ENCODE assay signal across 8 cellular contexts in genomic region chr10:11164806-11165590, GRCh38.
DNase-seq lines count a peak whose midpoint lies in the region; ATAC-seq, FAIRE-seq and TF ChIP-seq lines count a peak whose summit lies in the region.

No MANE protein-coding gene starts in this region.

- peaks cover 11% of the 10 kb centered on the region for H3K27me3 ChIP-seq in mammary epithelial cell (ENCODE audit: insufficient read depth, low read length)
- H3K27me3 ChIP-seq in keratinocyte (ENCODE audit: control insufficient read depth, extremely low read depth, insufficient read depth, low read length) = peaks cover 25% of the 10 kb centered on the region
- peaks cover 0 to 13% (median 0%) of the 10 kb centered on the region in 7 donors for H3K27me3 ChIP-seq in spleen (replicated peaks in 1 of 7)

- ATAC-seq in GM18861 (IDR thresholded peaks at IDR 0.05; ENCODE audit: unreplicated experiment) = peak; percentile 22

- no peak overlapping the region for H3K27ac ChIP-seq in mammary epithelial cell (ENCODE audit: insufficient read depth, low read depth, low read length)
- H3K27ac ChIP-seq in keratinocyte (ENCODE audit: control insufficient read depth, insufficient read depth, low read length) = no peak overlapping the region
- H3K27ac ChIP-seq in spleen = peak overlapping the region; percentile 90 to 99 (median 96)

- H3K36me3 ChIP-seq in mammary epithelial cell (ENCODE audit: insufficient read depth, low read length) (no peaks in the 10 kb centered on the region), keratinocyte (ENCODE audit: control insufficient read depth in 2 of 2, extremely low read depth in 1 of 2, insufficient read depth in 2 of 2, low read length in 2 of 2) (no peaks in the 10 kb centered on the region), spleen (no peaks in the 10 kb centered on the region)

- H3K4me3 ChIP-seq in mammary epithelial cell (replicated peaks in 1 of 3; ENCODE audit: insufficient read depth in 1 of 3, low read depth in 2 of 3, low read length in 3 of 3) = no peak overlapping the region
- peak overlapping the region in 2 of 3 experiments; percentile 35 to 58 for H3K4me3 ChIP-seq in keratinocyte (ENCODE audit: control insufficient read depth in 2 of 3, extremely low read depth in 1 of 3, insufficient read depth in 2 of 3, low read depth in 1 of 3, low read length in 3 of 3)
- peak overlapping the region; percentile 76 to 92 (median 84) for H3K4me3 ChIP-seq in spleen

- H3K4me2 ChIP-seq in mammary epithelial cell (ENCODE audit: insufficient read depth, low read depth, low read length) (no peak overlapping the region), keratinocyte (ENCODE audit: control insufficient read depth, extremely low read depth, insufficient read depth, low read depth, low read length) (peak overlapping the region; percentile 73)

- intact Hi-C loops in mammary epithelial cell (cut with micrococcal nuclease) (no loop called here), spleen (cut with DNase I; ENCODE audit: low total_unique reads) (no loop called here)

- CTCF ChIA-PET in mammary epithelial cell (lab: Charles Lee; ENCODE audit: low non-redundant PET) = no interaction called here

- FAIRE-seq in keratinocyte (lab: Jason Lieb, UNC) = no peak

- dilution Hi-C loops in mammary epithelial cell (cut with HindIII; ENCODE audit: low sequenced_read_pairs) = no loop called here
- dilution Hi-C loops in keratinocyte (cut with MboI; ENCODE audit: extremely low pct_ligation_motif_present, low sequenced_read_pairs) = no loop called here

- H3K9me1 ChIP-seq in keratinocyte (ENCODE audit: control insufficient read depth, extremely low read depth, insufficient read depth, low read length) = no peaks in the 10 kb centered on the region

- H4K20me1 ChIP-seq in mammary epithelial cell (ENCODE audit: insufficient read depth, low read length) (no peaks in the 10 kb centered on the region), keratinocyte (ENCODE audit: control insufficient read depth, extremely low read depth, insufficient read depth, low read length) (no peaks in the 10 kb centered on the region)

- no TSS peak for BruUV-seq in mammary epithelial cell (replicated peaks; lab: Mats Ljungman, UMichigan)

- no peaks in the 10 kb centered on the region for H3K4me1 ChIP-seq in mammary epithelial cell (ENCODE audit: insufficient read depth, low read length)
- no peaks in the 10 kb centered on the region for H3K4me1 ChIP-seq in keratinocyte (ENCODE audit: control insufficient read depth, extremely low read depth, insufficient read depth, low read length)
- peaks cover 34 to 90% (median 62%) of the 10 kb centered on the region in 6 donors for H3K4me1 ChIP-seq in spleen

- TF ChIP-seq CTCF in mammary epithelial cell (conservative IDR thresholded peaks at IDR 0.05 in 1 of 2, IDR thresholded peaks at IDR 0.05 in 1 of 2; ENCODE audit: extremely low read depth in 1 of 2, insufficient read depth in 1 of 2, low read depth in 1 of 2, low read length in 2 of 2) = no peak
- no peak for TF ChIP-seq CTCF in keratinocyte (optimal IDR thresholded peaks at IDR 0.05 in 1 of 3, IDR thresholded peaks at IDR 0.05 in 1 of 3, conservative IDR thresholded peaks at IDR 0.05 in 1 of 3; ENCODE audit: extremely low read depth in 1 of 3, insufficient read depth in 2 of 3, low read length in 3 of 3)
- no peak for TF ChIP-seq CTCF in spleen (IDR thresholded peaks at IDR 0.05 in 8 of 11, conservative IDR thresholded peaks at IDR 0.05 in 3 of 11)

- peak; percentile 36 to 49 (median 36) for TF ChIP-seq POLR2A in spleen (IDR thresholded peaks at IDR 0.05)

- 1% methylated on average over 18 of the region's 38 CpGs for WGBS in mammary epithelial cell (ENCODE audit: low coverage, missing lambda C conversion rate)
- 0 to 2% (median 1%) methylated on average over 35 to 38 of the region's 38 CpGs for WGBS in spleen, 5 donors

- H3K9me3 ChIP-seq in mammary epithelial cell (replicated peaks; ENCODE audit: insufficient read depth, low read length) (peaks cover 5% of the 10 kb centered on the region), keratinocyte (ENCODE audit: control insufficient read depth, low read depth, low read length) (no peaks in the 10 kb centered on the region), spleen (no peaks in the 10 kb centered on the region)

- H2AFZ ChIP-seq in mammary epithelial cell (ENCODE audit: low read depth, low read length) (no peak overlapping the region), keratinocyte (ENCODE audit: control insufficient read depth, low read length) (peak overlapping the region; percentile 20)

- DNase-seq in HK-2 (ENCODE audit: unreplicated experiment) (peak; percentile 22), UCSD-AML1 (lab: John Stamatoyannopoulos, UW; ENCODE audit: unreplicated experiment) (peak; percentile 83), mammary epithelial cell (peak; percentile 0), keratinocyte (ENCODE audit: low read depth, low spot score) (no peak), spleen (peak; percentile 94), COLO668 (lab: John Stamatoyannopoulos, UW; ENCODE audit: unreplicated experiment) (no peak), NCI-H510A treated with DMSO at 0.1 percent for 48 hours (lab: John Stamatoyannopoulos, UW) (no peak)

- H3K9ac ChIP-seq in mammary epithelial cell (ENCODE audit: insufficient read depth, low read length) (no peak overlapping the region), keratinocyte (ENCODE audit: control insufficient read depth, extremely low read depth, insufficient read depth, low read length) (no peak overlapping the region)

- H3K79me2 ChIP-seq in mammary epithelial cell (ENCODE audit: insufficient read depth, low read length) (no peaks in the 10 kb centered on the region), keratinocyte (ENCODE audit: control insufficient read depth, insufficient read depth, low read length) (no peaks in the 10 kb centered on the region)

- in situ Hi-C loops in mammary epithelial cell (cut with MboI; ENCODE audit: low sequenced_read_pairs in 2 of 2) = no loop called here

Comparison
In these comparisons a context has a peak if more than half of its experiments do, and no peak if none do; other contexts are left out.
1. DNase-seq: peak in HK-2 (single experiment), UCSD-AML1 (single experiment), mammary epithelial cell (single experiment) and spleen (single experiment); none in keratinocyte (single experiment), COLO668 (single experiment) and NCI-H510A treated with DMSO at 0.1 percent for 48 hours (single experiment).
2. H3K27ac ChIP-seq: peak in spleen (8 of 8); none in mammary epithelial cell (single experiment) and keratinocyte (single experiment).
3. H3K4me3 ChIP-seq: peak in keratinocyte (2 of 3) and spleen (8 of 8); none in mammary epithelial cell (0 of 3).